In the genomic region with DNA sequence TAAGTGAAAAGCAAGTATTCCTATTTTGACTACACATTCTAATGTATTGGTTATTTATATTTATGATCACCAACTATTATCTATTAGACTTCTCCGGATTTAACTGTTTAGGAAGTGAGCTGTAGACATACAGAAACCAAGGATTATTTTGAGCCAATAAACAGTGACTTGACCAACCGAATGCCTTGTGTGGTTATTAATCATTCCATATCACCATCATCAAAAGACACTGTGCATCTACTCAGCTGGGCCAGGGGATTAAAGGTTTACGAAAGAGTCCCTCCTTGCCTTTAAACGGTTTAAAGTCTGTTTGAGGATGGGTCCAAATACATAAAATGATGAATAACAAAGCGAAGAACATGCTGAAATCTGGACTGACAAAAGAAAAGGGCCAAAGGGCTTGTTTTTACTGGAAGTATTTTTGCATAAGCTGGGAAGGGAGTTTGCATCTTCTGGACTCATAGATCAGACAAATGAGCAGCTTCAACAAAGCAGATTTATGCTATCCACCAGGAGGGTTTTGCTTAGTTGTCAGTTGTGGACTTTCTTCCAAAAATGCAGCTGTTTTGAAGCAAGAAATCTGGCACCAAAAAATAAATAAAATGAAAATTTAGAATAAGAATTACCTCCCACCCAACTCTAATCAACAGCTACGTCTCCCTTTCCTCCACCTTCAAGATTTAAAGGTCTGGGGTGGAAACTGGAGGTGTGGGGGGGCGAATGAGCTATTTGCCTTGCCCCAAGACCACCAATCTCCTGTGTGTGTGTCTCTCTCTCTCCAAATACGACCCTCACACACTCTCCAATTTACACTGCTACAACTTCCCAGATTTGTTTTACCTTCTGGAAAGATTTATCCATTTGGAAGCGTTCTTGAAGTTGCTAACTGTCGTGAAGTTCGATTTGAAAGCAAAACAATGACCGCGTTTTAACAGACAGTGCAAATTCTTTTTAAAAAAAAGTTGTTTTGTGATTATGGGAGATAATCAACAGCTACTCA, we compare ENCODE assay signal across 8 cellular contexts. TPM values are rescaled to one million over a fixed set of nuclear protein-coding genes. Genes with fewer than 3 reads are reported as not detected.
DNase-seq lines count a peak whose midpoint lies in the region; ATAC-seq and TF ChIP-seq lines count a peak whose summit lies in the region.

No MANE protein-coding gene starts in this region.

- H3K4me1 Mint-ChIP-seq in MCF 10A (ENCODE audit: insufficient read depth, unreplicated experiment) (no peaks in the 10 kb centered on the region), mesothelial cell of epicardium (peaks cover 44% of the 10 kb centered on the region)

- TF ChIP-seq CTCF in AG04450 (IDR thresholded peaks at IDR 0.05; ENCODE audit: low read depth, low read length) (no peak), MCF 10A (IDR thresholded peaks at IDR 0.05; ENCODE audit: unreplicated experiment) (no peak), mesothelial cell of epicardium (IDR thresholded peaks at IDR 0.05; ENCODE audit: unreplicated experiment) (no peak)

- CTCF ChIA-PET in AG04450 (lab: Charles Lee) (interaction anchor here (0.6 to 1.8 kb wide), 4 partner anchors 9 to 170 kb away, joined by 3 to 5 read pairs (median 4); no protein-coding TSS in a partner anchor), MCF 10A (lab: Yijun Ruan, JAX) (interaction anchor here (0.6 to 0.9 kb wide), 5 partner anchors 37 to 779 kb away, joined by 3 to 4 read pairs (median 3); no protein-coding TSS in a partner anchor)

- POLR2A ChIA-PET in AG04450 (lab: Yijun Ruan, JAX) (interaction anchor here (0.5 to 3.2 kb wide), 5 partner anchors 24 to 695 kb away, joined by 3 to 93 read pairs (median 3); partner anchors contain the start of gene ID4), MCF 10A (lab: Yijun Ruan, JAX) (interaction anchor here (0.6 to 1.2 kb wide), 6 partner anchors 9 to 409 kb away, joined by 3 to 4 read pairs (median 3); no protein-coding TSS in a partner anchor)

- H3K27ac Mint-ChIP-seq in MCF 10A (ENCODE audit: low read depth, unreplicated experiment) (no peak overlapping the region), mesothelial cell of epicardium (peak overlapping the region; percentile 100)

- DNase-seq in AG04450 (ENCODE audit: low read depth, low spot score) = no peak
- DNase-seq in LHCN-M2 (ENCODE audit: low read depth) = peak; percentile 4
- no peak for DNase-seq in MCF 10A (ENCODE audit: unreplicated experiment)
- no peak for DNase-seq in mesothelial cell of epicardium (ENCODE audit: low spot score in 2 of 2, unreplicated experiment in 2 of 2)
- no peak for DNase-seq in glomerular visceral epithelial cell (ENCODE audit: extremely low spot score)
- no peak for DNase-seq in 8988T
- DNase-seq in SKM-1 (lab: John Stamatoyannopoulos, UW; ENCODE audit: unreplicated experiment) = no peak

- H3K9me3 ChIP-seq in AG04450 (ENCODE audit: control insufficient read depth, insufficient read depth, low read length) = peaks cover 5% of the 10 kb centered on the region; the same call in 1 of the 2 replicates

- no peaks in the 10 kb centered on the region for H3K27me3 ChIP-seq in AG04450 (ENCODE audit: control insufficient read depth, insufficient read depth, low read length)

- H3K36me3 Mint-ChIP-seq in MCF 10A (ENCODE audit: insufficient read depth, unreplicated experiment) (no peaks in the 10 kb centered on the region), mesothelial cell of epicardium (peaks cover 26% of the 10 kb centered on the region)

- H3K4me3 Mint-ChIP-seq in MCF 10A (ENCODE audit: unreplicated experiment) (peak overlapping the region; percentile 76), mesothelial cell of epicardium (peak overlapping the region; percentile 85)

- no TSS peak for BruUV-seq in MCF 10A (replicated peaks; lab: Mats Ljungman, UMichigan)

- ATAC-seq in HG03354 (IDR thresholded peaks at IDR 0.05; ENCODE audit: poor library complexity, severe bottlenecking, unreplicated experiment) = no peak

- peak overlapping the region; percentile 75 for H3K4me3 ChIP-seq in AG04450 (ENCODE audit: low read depth, low read length)

- no peaks in the 10 kb centered on the region for H3K9me3 Mint-ChIP-seq in MCF 10A (ENCODE audit: unreplicated experiment)
- H3K9me3 Mint-ChIP-seq in mesothelial cell of epicardium = peaks cover 32% of the 10 kb centered on the region

- intact Hi-C loops in MCF 10A (cut with micrococcal nuclease) = loop anchor here (5.0 to 10.0 kb wide), 2 partner anchors 69 to 391 kb away; no protein-coding TSS in a partner anchor

- H3K27ac ChIP-seq in AG04450 (ENCODE audit: low read depth, low read length) = no peak overlapping the region

- H3K27me3 Mint-ChIP-seq in MCF 10A (ENCODE audit: insufficient read depth, unreplicated experiment) (peaks cover 59% of the 10 kb centered on the region), mesothelial cell of epicardium (ENCODE audit: low read depth) (no peaks in the 10 kb centered on the region)

RNA-seq across cellular contexts. Expression of gene ID4, which starts 33.5 kb away (rescaled TPM):
- polyA plus RNA-seq in AG04450 (2011; rRNA removed) = 0.32 and 0.55 TPM in 2 replicates
- polyA minus RNA-seq in AG04450 (2011; rRNA and poly(A)+ RNA removed) = 0.14 and 0.35 TPM in 2 replicates
- not detected in 2 replicates for total RNA-seq in LHCN-M2 (2014; rRNA removed)
- not detected for polyA plus RNA-seq in LHCN-M2 (2012)
- total RNA-seq in MCF 10A (2022) = not detected in 2 replicates
- 114 to 123 TPM (median 115 TPM) in 3 replicates for total RNA-seq in mesothelial cell of epicardium

Comparison
In these comparisons a context has a peak if more than half of its experiments do, and no peak if none do; other contexts are left out.
1. RNA of gene ID4, which starts 33.5 kb away (total RNA-seq): 114 to 123 TPM in mesothelial cell of epicardium; not detected in LHCN-M2 and not detected in MCF 10A; every median in the first group is over 100 times any median in the second.